ENCODE assay signal across 7 cellular contexts in the genomic region with DNA sequence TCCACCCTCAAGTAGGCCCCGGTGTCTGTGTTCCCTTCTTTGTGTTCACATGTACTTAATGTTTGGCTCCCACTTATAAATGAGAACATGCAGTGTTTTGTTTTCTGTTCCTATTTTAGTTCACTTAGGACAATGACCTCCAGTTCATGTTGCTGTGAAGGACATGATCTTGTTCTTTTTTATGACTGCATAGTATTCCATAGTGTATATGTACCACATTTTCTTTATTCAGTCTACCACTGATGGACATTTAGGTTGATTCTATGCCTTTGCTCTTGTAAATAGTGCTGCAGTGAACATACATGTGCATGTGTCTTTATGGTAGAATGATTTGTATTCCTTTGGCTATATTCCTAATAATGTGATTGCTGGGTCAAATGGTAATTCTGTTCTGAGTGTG. TPM values are rescaled to one million over a fixed set of nuclear protein-coding genes. Genes with fewer than 3 reads are reported as not detected.
DNase-seq lines count a peak whose midpoint lies in the region; ATAC-seq, FAIRE-seq and TF ChIP-seq lines count a peak whose summit lies in the region.
"Not testable (repeated sequence)": the region's sequence is repeated elsewhere in the genome, so short reads cannot be mapped to it uniquely, and the experiment has no call there.

No MANE protein-coding gene starts in this region.

- DNase-seq in GM12891 (ENCODE audit: insufficient read length, low spot score); GM12878 (ENCODE audit: low read depth, low spot score); K562 (ENCODE audit: extremely low read depth in 1 of 4, low spot score in 3 of 4); glutamatergic neuron; urothelium cell line (ENCODE audit: low spot score): not testable (repeated sequence)

- H3K4me3 ChIP-seq in HEK293 (ENCODE audit: low read depth, low read length); GM12878; K562: not testable (repeated sequence)

- not testable (repeated sequence) for H4K20me1 ChIP-seq in GM12878 (ENCODE audit: control insufficient read depth, insufficient read depth); K562 (replicated peaks; ENCODE audit: control insufficient read depth, insufficient read depth, low read length)

- H3K27ac ChIP-seq in HEK293 (ENCODE audit: extremely low read depth, low read depth, low read length); GM12878 (ENCODE audit: control insufficient read depth, insufficient read depth); K562 (ENCODE audit: extremely low read depth, low read depth, low read length): not testable (repeated sequence)

- H3K27me3 ChIP-seq in GM12878 (replicated peaks in 1 of 2; ENCODE audit: control insufficient read depth in 2 of 2, insufficient read depth in 2 of 2, low read length in 1 of 2); K562 (ENCODE audit: control insufficient read depth in 2 of 2, insufficient read depth in 2 of 2, low read length in 2 of 2): not testable (repeated sequence)

- H3K9me1 ChIP-seq in K562 (ENCODE audit: control insufficient read depth, insufficient read depth, low read length) = not testable (repeated sequence)

- H2AFZ ChIP-seq in GM12878 (ENCODE audit: control insufficient read depth, low read depth, low read length); K562 (ENCODE audit: low read depth, low read length): not testable (repeated sequence)

- TF ChIP-seq EP300 in GM12878 (IDR thresholded peaks at IDR 0.05; ENCODE audit: borderline replicate concordance in 1 of 2, control insufficient read depth in 1 of 2, low read depth in 2 of 2, low read length in 2 of 2); K562 (IDR thresholded peaks at IDR 0.05; ENCODE audit: low read length): not testable (repeated sequence)

- peaks cover 20% of the 10 kb centered on the region for H3K4me1 Mint-ChIP-seq in glutamatergic neuron (ENCODE audit: low read depth, unreplicated experiment)

- H3K79me2 ChIP-seq in GM12878 (ENCODE audit: control insufficient read depth, insufficient read depth, low read length); K562 (ENCODE audit: control insufficient read depth, insufficient read depth, low read length): not testable (repeated sequence)

- H3K36me3 ChIP-seq in HEK293 (ENCODE audit: control insufficient read depth in 2 of 2, insufficient read depth in 1 of 2, low read length in 2 of 2); GM12878 (ENCODE audit: control insufficient read depth in 2 of 2, insufficient read depth in 2 of 2, low read length in 1 of 2); K562 (ENCODE audit: control insufficient read depth, insufficient read depth, low read length): not testable (repeated sequence)

- in situ Hi-C loops in GM12878 (cut with MboI); K562 (cut with MboI): not testable (repeated sequence)

- not testable (repeated sequence) for TF ChIP-seq CTCF in HEK293 (tag by site-specific recombination; IDR thresholded peaks at IDR 0.05); GM12878 (IDR thresholded peaks at IDR 0.05 in 2 of 3, conservative IDR thresholded peaks at IDR 0.05 in 1 of 3; ENCODE audit: control insufficient read depth in 2 of 3, extremely low read depth in 1 of 3, insufficient read depth in 1 of 3, low read depth in 3 of 3, low read length in 3 of 3); K562 (IDR thresholded peaks at IDR 0.05 in 2 of 3, conservative IDR thresholded peaks at IDR 0.05 in 1 of 3; ENCODE audit: insufficient read depth in 2 of 3, low read depth in 1 of 3, low read length in 3 of 3); glutamatergic neuron (IDR thresholded peaks at IDR 0.05; ENCODE audit: partially characterized antibody, unreplicated experiment)

- not testable (repeated sequence) for H3K36me3 Mint-ChIP-seq in glutamatergic neuron (ENCODE audit: unreplicated experiment)

- 92% methylated on average over 1 of the region's 1 CpG for WGBS in GM12878 (ENCODE audit: insufficient coverage, insufficient replicate concordance, low lambda C conversion rate, missing lambda C conversion rate)
- WGBS in K562 (ENCODE audit: insufficient coverage, low coverage, missing lambda C conversion rate) = 6% methylated on average over 1 of the region's 1 CpG

- TF ChIP-seq RAD21 in GM12878 (IDR thresholded peaks at IDR 0.05; ENCODE audit: insufficient read depth, low read depth, low read length); K562 (CRISPR knock-in tag; conservative IDR thresholded peaks at IDR 0.05 in 1 of 2, IDR thresholded peaks at IDR 0.05 in 1 of 2): not testable (repeated sequence)

- CTCF ChIA-PET in HEK293 (lab: Yijun Ruan, JAX); GM12878 (lab: Yijun Ruan, JAX); K562 (lab: Yijun Ruan, JAX; ENCODE audit: low intra/inter-chr PET ratio): not testable (repeated sequence)

- TF ChIP-seq POLR2A in GM12891 (IDR thresholded peaks at IDR 0.05; ENCODE audit: low read depth, low read length); GM12878 (IDR thresholded peaks at IDR 0.05; ENCODE audit: low read depth, low read length); K562 (conservative IDR thresholded peaks at IDR 0.05): not testable (repeated sequence)

- POLR2A ChIA-PET in HEK293 (lab: Yijun Ruan, JAX); GM12878 (lab: Charles Lee); K562 (lab: Yijun Ruan, JAX): not testable (repeated sequence)

- H3K4me3 Mint-ChIP-seq in glutamatergic neuron (ENCODE audit: unreplicated experiment) = peak overlapping the region; percentile 57

- ATAC-seq in SK-N-SH treated with all-trans-retinoic acid at 6 μM for 48 hours, GM12878, K562: not testable (repeated sequence)

- not testable (repeated sequence) for H3K4me2 ChIP-seq in GM12878 (ENCODE audit: control insufficient read depth, insufficient read depth); K562 (ENCODE audit: insufficient read depth, low read length)

- H3K4me1 ChIP-seq in HEK293 (ENCODE audit: control insufficient read depth, insufficient read depth, low read length); GM12878 (ENCODE audit: control insufficient read depth, insufficient read depth, low read length); K562 (replicated peaks in 1 of 2; ENCODE audit: control insufficient read depth in 2 of 2, insufficient read depth in 2 of 2, low read length in 2 of 2): not testable (repeated sequence)

- peak overlapping the region; percentile 52 for H3K27ac Mint-ChIP-seq in glutamatergic neuron (ENCODE audit: unreplicated experiment)

- not testable (repeated sequence) for H3K27me3 Mint-ChIP-seq in glutamatergic neuron (ENCODE audit: unreplicated experiment)

- H3K9ac ChIP-seq in GM12878 (ENCODE audit: control insufficient read depth, insufficient read depth, low read length); K562 (ENCODE audit: insufficient read depth in 1 of 2, low read depth in 2 of 2, low read length in 2 of 2): not testable (repeated sequence)

- RAD21 ChIA-PET in GM12878 (lab: Charles Lee; ENCODE audit: unreplicated experiment) = not testable (repeated sequence)

- H3K9me3 ChIP-seq in HEK293 (ENCODE audit: control insufficient read depth, insufficient read depth, low read depth, low read length); GM12878 (replicated peaks; ENCODE audit: control insufficient read depth, insufficient read depth, low read length); K562 (replicated peaks; ENCODE audit: control insufficient read depth, insufficient read depth, low read depth, low read length): not testable (repeated sequence)

- BruUV-seq in GM12878 (replicated peaks; lab: Mats Ljungman, UMichigan); K562 (replicated peaks; lab: Mats Ljungman, UMichigan): not testable (repeated sequence)

- FAIRE-seq in GM12891 (lab: Jason Lieb, UNC) = peak; percentile 40
- FAIRE-seq in GM12878 (lab: Jason Lieb, UNC); K562 (lab: Jason Lieb, UNC): not testable (repeated sequence)
- FAIRE-seq in urothelium cell line (lab: Jason Lieb, UNC) = peak; percentile 23

- not testable (repeated sequence) for H3K9me3 Mint-ChIP-seq in glutamatergic neuron (ENCODE audit: unreplicated experiment)

- SMC1A ChIA-PET in GM12878 (lab: Charles Lee; ENCODE audit: uncharacterized antibody, unreplicated experiment) = interaction anchor here (3.4 kb wide), 1 partner anchor 8 kb away, joined by 14 read pairs; no protein-coding TSS in a partner anchor

- intact Hi-C loops in GM12878 (cut with micrococcal nuclease; ENCODE audit: unreplicated experiment) = loop anchor here (10.0 kb wide), 1 partner anchor 1110 kb away; no protein-coding TSS in a partner anchor
- intact Hi-C loops in K562 (cut with micrococcal nuclease) = not testable (repeated sequence)

RNA-seq across cellular contexts. Expression of a gene that starts 33.3 kb away (rescaled TPM):
- 1.8 TPM for polyA plus RNA-seq in GM12891 (2012; ENCODE audit: low read depth, missing spikeins)
- 17.5 and 18.1 TPM in 2 replicates for total RNA-seq in GM12878 (2013; cell fraction: nucleolus; rRNA removed)
- total RNA-seq in GM12878 (2014; rRNA removed) = 6.6 and 8.1 TPM in 2 replicates
- 8.4 and 9.0 TPM in 2 replicates for total RNA-seq in GM12878 (2014; rRNA removed; fragmentation: Illumina TruSeq; extraction: Trizol)
- 5.5 and 6.0 TPM in 2 replicates for total RNA-seq in GM12878 (2021)
- polyA plus RNA-seq in GM12878 (2011; ENCODE audit: low read depth) = 2.6 TPM
- polyA plus RNA-seq in GM12878 (2011; rRNA removed) = 3.6 and 4.6 TPM in 2 replicates
- polyA plus RNA-seq in GM12878 (2011; cell fraction: cytosol; rRNA removed) = 1.3 and 2.1 TPM in 2 replicates
- 6.0 and 6.2 TPM in 2 replicates for polyA plus RNA-seq in GM12878 (2011; cell fraction: nucleus; rRNA removed)
- polyA plus RNA-seq in GM12878 (2012) = 3.2 and 3.3 TPM in 2 replicates
- polyA plus RNA-seq in GM12878 (2014; fragmentation: Illumina TruSeq; extraction: Trizol) = 7.9 and 8.7 TPM in 2 replicates
- polyA plus RNA-seq in GM12878 (2014; fragmentation: Nextera tagmentation; extraction: Ambion mirVana) = 1 to 10 TPM; 2.4 to 3.6 TPM
- polyA plus RNA-seq in GM12878 (2014; rRNA removed) = 3.9 and 4.1 TPM in 2 replicates
- 1 to 10 TPM; 4.5 to 5.8 TPM for polyA plus RNA-seq in GM12878 (2016; fragmentation: Nextera tagmentation; extraction: Ambion mirVana)
- polyA minus RNA-seq in GM12878 (2011; rRNA and poly(A)+ RNA removed) = 2.3 and 4.5 TPM in 2 replicates
- 1.5 and 2.1 TPM in 2 replicates for polyA minus RNA-seq in GM12878 (2011; cell fraction: cytosol; rRNA and poly(A)+ RNA removed)
- 6.4 and 9.3 TPM in 2 replicates for polyA minus RNA-seq in GM12878 (2011; cell fraction: nucleus; rRNA and poly(A)+ RNA removed)
- 4.5 and 18.9 TPM in 2 replicates for total RNA-seq in K562 (2011; cell fraction: chromatin; rRNA removed; ENCODE audit: low replicate concordance)
- 4.0 and 5.4 TPM in 2 replicates for total RNA-seq in K562 (2011; cell fraction: nucleolus; rRNA removed)
- total RNA-seq in K562 (2011; cell fraction: nucleoplasm; rRNA removed) = 6.9 and 7.6 TPM in 2 replicates
- total RNA-seq in K562 (2014; rRNA removed) = 7.9 and 9.8 TPM in 2 replicates
- 15.0 and 15.9 TPM in 2 replicates for total RNA-seq in K562 (2014; rRNA removed; fragmentation: Illumina TruSeq; extraction: Trizol)
- 12.5 and 13.4 TPM in 2 replicates for total RNA-seq in K562 (2015; rRNA removed; fragmentation: Illumina TruSeq; extraction: Trizol)
- 9.8 and 10.4 TPM in 2 replicates for total RNA-seq in K562 (2021)
- 5.0 and 5.2 TPM in 2 replicates for polyA plus RNA-seq in K562 (2011; rRNA removed)
- polyA plus RNA-seq in K562 (2011; cell fraction: cytosol; rRNA removed) = 2.2 and 3.1 TPM in 2 replicates
- 5.9 and 7.2 TPM in 2 replicates for polyA plus RNA-seq in K562 (2011; cell fraction: nucleus; rRNA removed)
- 8.5 and 10.8 TPM in 2 replicates for polyA plus RNA-seq in K562 (2012)
- polyA plus RNA-seq in K562 (2014; fragmentation: Illumina TruSeq; extraction: Trizol) = 11.0 and 11.1 TPM in 2 replicates
- 1 to 10 TPM; 3.6 to 3.8 TPM for polyA plus RNA-seq in K562 (2014; fragmentation: Nextera tagmentation; extraction: Ambion mirVana)
- 5.8 and 7.7 TPM in 2 replicates for polyA plus RNA-seq in K562 (2014; rRNA removed)
- polyA minus RNA-seq in K562 (2011; rRNA and poly(A)+ RNA removed) = 8.8 and 12.0 TPM in 2 replicates
- 2.6 and 5.5 TPM in 2 replicates for polyA minus RNA-seq in K562 (2011; cell fraction: cytosol; rRNA and poly(A)+ RNA removed)
- 7.3 and 15.7 TPM in 2 replicates for polyA minus RNA-seq in K562 (2011; cell fraction: nucleus; rRNA and poly(A)+ RNA removed)
- 18.4 TPM for total RNA-seq in glutamatergic neuron (ENCODE audit: unreplicated experiment)
